11 cellular contexts compared by ENCODE assay signal in the genomic region with DNA sequence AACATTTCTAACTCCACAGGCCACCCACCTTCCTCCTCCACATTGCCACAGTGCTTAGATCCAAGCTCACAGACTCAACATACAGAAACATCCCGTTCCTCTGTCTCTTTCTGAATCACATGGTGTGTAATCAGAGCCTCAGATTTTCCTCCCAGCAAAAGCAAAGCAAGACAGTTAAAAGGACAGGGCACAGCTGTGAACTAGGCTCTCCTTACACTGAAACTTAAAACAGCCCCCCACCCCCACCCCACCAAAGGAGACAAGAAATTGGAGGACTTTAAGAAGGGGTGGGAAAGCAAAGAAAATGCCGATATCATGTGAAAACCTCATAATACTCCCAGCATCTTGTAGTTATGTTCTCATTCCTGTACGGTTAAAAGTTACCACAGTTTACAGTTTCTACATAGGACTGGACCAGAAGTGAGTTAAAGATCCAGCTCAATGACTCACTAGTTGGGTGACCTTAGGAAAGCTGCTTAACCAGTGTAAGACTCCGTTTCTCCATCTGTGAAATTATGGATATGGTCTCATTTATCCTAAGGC. TPM values are rescaled to one million over a fixed set of nuclear protein-coding genes. Genes with fewer than 3 reads are reported as not detected.
DNase-seq lines count a peak whose midpoint lies in the region; ATAC-seq, FAIRE-seq and TF ChIP-seq lines count a peak whose summit lies in the region.
"Had no signal": no experiment of that assay in that cellular context is flagged by ENCODE, and none has a peak within 500 bp of the region (broad histone marks: within the 10 kb centered on the region; RNA-seq: fewer than 3 reads in every experiment).

No MANE protein-coding gene starts in this region.

- H3K9me3 ChIP-seq in MG63 = 0 out of 2 replicates have a peak, but pooled peaks cover 2% of the 10 kb centered on the region
- H3K9me3 ChIP-seq in endothelial cell of umbilical vein (replicated peaks; ENCODE audit: control insufficient read depth, insufficient read depth, low read length) = no peaks in the 10 kb centered on the region
- no peaks in the 10 kb centered on the region for H3K9me3 ChIP-seq in osteoblast (ENCODE audit: low read depth, low read length)

- FAIRE-seq in endothelial cell of umbilical vein (lab: Jason Lieb, UNC) = peak; percentile 24

- TF ChIP-seq POLR2A in endothelial cell of umbilical vein (IDR thresholded peaks at IDR 0.05; ENCODE audit: low read depth, low read length) = no peak

- H3K4me1 ChIP-seq in endothelial cell of umbilical vein (ENCODE audit: control insufficient read depth, extremely low read depth, insufficient read depth, low read length) (peaks cover 63% of the 10 kb centered on the region), osteoblast (ENCODE audit: insufficient read depth, low read length) (peaks cover 50% of the 10 kb centered on the region)

- dilution Hi-C loops in endothelial cell of umbilical vein (cut with MboI; ENCODE audit: extremely low pct_ligation_motif_present, low sequenced_read_pairs) = no loop called here

- H3K27me3 ChIP-seq in MG63 = no peaks in the 10 kb centered on the region
- no peaks in the 10 kb centered on the region for H3K27me3 ChIP-seq in endothelial cell of umbilical vein (ENCODE audit: control insufficient read depth in 2 of 2, insufficient read depth in 2 of 2, low read length in 2 of 2)
- no peaks in the 10 kb centered on the region for H3K27me3 ChIP-seq in osteoblast (ENCODE audit: insufficient read depth, low read length)

- POLR2A ChIA-PET in endothelial cell of umbilical vein (lab: Charles Lee) = no interaction called here

- H3K27ac ChIP-seq in endothelial cell of umbilical vein (ENCODE audit: insufficient read depth, low read depth, low read length) = peak overlapping the region; percentile 82
- H3K27ac ChIP-seq in osteoblast (ENCODE audit: low read depth, low read length) = peak overlapping the region; percentile 87

- no TSS peak for BruUV-seq in endothelial cell of umbilical vein (replicated peaks; lab: Mats Ljungman, UMichigan)

- H3K79me2 ChIP-seq in endothelial cell of umbilical vein (ENCODE audit: control insufficient read depth, insufficient read depth, low read length) (peaks cover 91% of the 10 kb centered on the region), osteoblast (ENCODE audit: insufficient read depth, low read length) (peaks cover 73% of the 10 kb centered on the region)

- H4K20me1 ChIP-seq in endothelial cell of umbilical vein (replicated peaks; ENCODE audit: control insufficient read depth, extremely low read depth, insufficient read depth, low read length) (peaks cover 4% of the 10 kb centered on the region), osteoblast (ENCODE audit: insufficient read depth, low read length) (no peaks in the 10 kb centered on the region)

- intact Hi-C loops in endothelial cell of umbilical vein (cut with micrococcal nuclease) = no loop called here

- no peak for ATAC-seq in HG03025 (IDR thresholded peaks at IDR 0.05; ENCODE audit: low FRiP score, unreplicated experiment)
- no peak for ATAC-seq in HG03432 (IDR thresholded peaks at IDR 0.05; ENCODE audit: unreplicated experiment)
- no peak for ATAC-seq in HG03378 (IDR thresholded peaks at IDR 0.05; ENCODE audit: unreplicated experiment)

- H3K4me3 ChIP-seq in MG63 (peak overlapping the region; percentile 6), endothelial cell of umbilical vein (replicated peaks in 1 of 3; ENCODE audit: insufficient read depth in 1 of 3, low read depth in 1 of 3, low read length in 3 of 3) (peak overlapping the region in 2 of 3 experiments; percentile 8 to 88), osteoblast (ENCODE audit: insufficient read depth, low read length) (peak overlapping the region; percentile 56)

- H3K4me2 ChIP-seq in endothelial cell of umbilical vein (ENCODE audit: insufficient read depth, low read length) (peak overlapping the region; percentile 90), osteoblast (ENCODE audit: insufficient read depth, low read length) (peak overlapping the region; percentile 80)

- H3K9ac ChIP-seq in endothelial cell of umbilical vein (replicated peaks; ENCODE audit: extremely low read depth, insufficient read depth, low read length) = peak overlapping the region; percentile 99

- H2AFZ ChIP-seq in endothelial cell of umbilical vein (ENCODE audit: low read depth, low read length) (no peak overlapping the region), osteoblast (ENCODE audit: low read length) (no peak overlapping the region)

- CTCF ChIA-PET in endothelial cell of umbilical vein (lab: Charles Lee) = interaction anchor here (0.9 to 4.3 kb wide), 4 partner anchors 13 to 77 kb away, joined by 3 to 49 read pairs (median 5); no protein-coding TSS in a partner anchor

- DNase-seq in AG08395 (ENCODE audit: low spot score) (peak; percentile 39), MG63 (no peak), endothelial cell of umbilical vein (ENCODE audit: low read depth, low spot score) (peak; percentile 69), osteoblast (ENCODE audit: insufficient read length, low spot score, missing footprints) (peak; percentile 77)
- no peak for DNase-seq in stimulated activated CD8-positive, alpha-beta memory T cell treated with anti-CD3 and anti-CD28 coated beads, Interleukin-4, amount 100 ng/mL, for 48 hours
- DNase-seq: activated CD4-positive, alpha-beta T cell treated with anti-CD3 and anti-CD28 coated beads for 48 hours; NCI-H1930 had no signal

- peaks cover 55% of the 10 kb centered on the region for H3K36me3 ChIP-seq in MG63
- peaks cover 3 to 12% of the 10 kb centered on the region in 2 experiments for H3K36me3 ChIP-seq in endothelial cell of umbilical vein (ENCODE audit: control insufficient read depth in 2 of 2, extremely low read depth in 1 of 2, insufficient read depth in 2 of 2, low read length in 2 of 2)
- peaks cover 26% of the 10 kb centered on the region for H3K36me3 ChIP-seq in osteoblast (ENCODE audit: insufficient read depth, low read length)

- H3K9me1 ChIP-seq in endothelial cell of umbilical vein (replicated peaks; ENCODE audit: control insufficient read depth, extremely low read depth, insufficient read depth, low read length) = no peaks in the 10 kb centered on the region

- TF ChIP-seq CTCF in endothelial cell of umbilical vein (IDR thresholded peaks at IDR 0.05; ENCODE audit: extremely low read depth in 1 of 2, insufficient read depth in 1 of 2, low read depth in 1 of 2, low read length in 2 of 2) = no peak
- no peak for TF ChIP-seq CTCF in osteoblast (IDR thresholded peaks at IDR 0.05; ENCODE audit: extremely low read depth, low read depth, low read length)

TF ChIP-seq in endothelial cell of umbilical vein, 7 proteins besides CTCF, POLR2A, EP300 and RAD21:
- TF ChIP-seq POLR2AphosphoS5 (IDR thresholded peaks at IDR 0.05; ENCODE audit: insufficient read depth, low read depth, low read length) = no peak
- no peak for TF ChIP-seq EZH2 (IDR thresholded peaks at IDR 0.05; ENCODE audit: borderline replicate concordance, low read depth, low read length, severe bottlenecking)
- peak; percentile 55 for TF ChIP-seq FOS (IDR thresholded peaks at IDR 0.05; ENCODE audit: borderline replicate concordance, insufficient read depth, low read length)
- no peak for TF ChIP-seq MYC (IDR thresholded peaks at IDR 0.05; ENCODE audit: low read depth, low read length)
- no peak for TF ChIP-seq JUN (IDR thresholded peaks at IDR 0.05; ENCODE audit: borderline replicate concordance, insufficient read depth, insufficient read length, low read depth)
- TF ChIP-seq, protein P1, sequence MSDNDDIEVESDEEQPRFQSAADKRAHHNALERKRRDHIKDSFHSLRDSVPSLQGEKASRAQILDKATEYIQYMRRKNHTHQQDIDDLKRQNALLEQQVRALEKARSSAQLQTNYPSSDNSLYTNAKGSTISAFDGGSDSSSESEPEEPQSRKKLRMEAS (IDR thresholded peaks at IDR 0.05; ENCODE audit: insufficient read depth, insufficient read length) = no peak
- peak; percentile 27 for TF ChIP-seq GATA2 (IDR thresholded peaks at IDR 0.05; ENCODE audit: insufficient read depth, insufficient read length, low read depth, low read length)

RNA-seq across cellular contexts. Expression of gene YBX3, which starts 4.8 kb away (rescaled TPM):
- total RNA-seq in MG63 (2014; rRNA removed; shearing (Covaris generic); ENCODE audit: low replicate concordance) = 325 and 352 TPM in 2 replicates
- 411 and 441 TPM in 2 replicates for total RNA-seq in endothelial cell of umbilical vein
- polyA plus RNA-seq in endothelial cell of umbilical vein = 99.3 and 137 TPM in 2 replicates
- polyA plus RNA-seq in endothelial cell of umbilical vein (2011; cell fraction: cytosol; rRNA removed) = 263 and 280 TPM in 2 replicates
- polyA plus RNA-seq in endothelial cell of umbilical vein (2011; cell fraction: nucleus; rRNA removed) = 633 and 651 TPM in 2 replicates
- 349 and 394 TPM in 2 replicates for polyA plus RNA-seq in endothelial cell of umbilical vein (2012)
- 144 and 213 TPM in 2 replicates for polyA minus RNA-seq in endothelial cell of umbilical vein
- polyA minus RNA-seq in endothelial cell of umbilical vein (2011; cell fraction: cytosol; rRNA and poly(A)+ RNA removed) = 77.8 TPM
- polyA minus RNA-seq in endothelial cell of umbilical vein (2011; cell fraction: nucleus; rRNA and poly(A)+ RNA removed) = 604 and 641 TPM in 2 replicates
- 147 TPM in 2 replicates for total RNA-seq in osteoblast

RNA-seq across cellular contexts. Expression of gene STYK1, which starts 44.5 kb away (rescaled TPM):
- not detected in 2 replicates for total RNA-seq in MG63 (2014; rRNA removed; shearing (Covaris generic); ENCODE audit: low replicate concordance)
- total RNA-seq in endothelial cell of umbilical vein (14.6 and 15.2 TPM in 2 replicates), osteoblast (under 0.01 TPM in 2 replicates)
- polyA plus RNA-seq in endothelial cell of umbilical vein = 6.0 and 7.7 TPM in 2 replicates
- polyA plus RNA-seq in endothelial cell of umbilical vein (2011; cell fraction: cytosol; rRNA removed) = 8.9 and 10.0 TPM in 2 replicates
- polyA plus RNA-seq in endothelial cell of umbilical vein (2011; cell fraction: nucleus; rRNA removed) = 24.1 and 25.8 TPM in 2 replicates
- polyA plus RNA-seq in endothelial cell of umbilical vein (2012) = 13.7 and 18.0 TPM in 2 replicates
- polyA minus RNA-seq in endothelial cell of umbilical vein = 31.6 and 37.7 TPM in 2 replicates
- polyA minus RNA-seq in endothelial cell of umbilical vein (2011; cell fraction: cytosol; rRNA and poly(A)+ RNA removed) = 3.6 TPM
- polyA minus RNA-seq in endothelial cell of umbilical vein (2011; cell fraction: nucleus; rRNA and poly(A)+ RNA removed) = 12.6 and 24.4 TPM in 2 replicates
- total RNA-seq: G401 had no signal

Comparison
In these comparisons a context has a peak if more than half of its experiments do, and no peak if none do; other contexts are left out.
1. DNase-seq: peak in AG08395 (single experiment), endothelial cell of umbilical vein (single experiment) and osteoblast (single experiment); none in MG63 (single experiment) and stimulated activated CD8-positive, alpha-beta memory T cell treated with anti-CD3 and anti-CD28 coated beads, Interleukin-4, amount 100 ng/mL, for 48 hours (single experiment).
2. H3K4me3 ChIP-seq: peak in every context shown above with its lines; median percentile 56 in osteoblast; 48 in endothelial cell of umbilical vein; 6 in MG63.
3. RNA of gene STYK1, which starts 44.5 kb away (total RNA-seq): 14.6 to 15.2 TPM in endothelial cell of umbilical vein; not detected in MG63 and under 0.01 TPM in osteoblast; every median in the first group is over 10 times any median in the second.